ENCODE assay signal across 13 cellular contexts in genomic region chr19:10639836-10640235, GRCh38. TPM values are rescaled to one million over a fixed set of nuclear protein-coding genes. Genes with fewer than 3 reads are reported as not detected.
DNase-seq lines count a peak whose midpoint lies in the region; ATAC-seq lines count a peak whose summit lies in the region.
"Had no signal": no experiment of that assay in that cellular context is flagged by ENCODE, and none has a peak within 500 bp of the region (broad histone marks: within the 10 kb centered on the region; RNA-seq: fewer than 3 reads in every experiment).

No MANE protein-coding gene starts in this region.

- peaks cover 10 to 34% of the 10 kb centered on the region in 2 donors for H3K36me3 Mint-ChIP-seq in naive B cell

- peaks cover 41 to 59% (median 43%) of the 10 kb centered on the region in 3 donors for H3K4me1 Mint-ChIP-seq in naive B cell

- H3K9me3 Mint-ChIP-seq in naive B cell, result peaks cover 0 to 2% (median 0%) of the 10 kb centered on the region in 7 donors
- H3K9me3 Mint-ChIP-seq: neural crest cell had no signal

- peak overlapping the region in 5 of 6 donors; percentile 30 to 92 (median 75) for H3K27ac Mint-ChIP-seq in naive B cell

- H3K4me3 Mint-ChIP-seq in naive B cell, result peak overlapping the region in 2 of 8 donors; percentile 35 to 69
- H3K4me3 Mint-ChIP-seq: neural crest cell had no signal

- DNase-seq in GF-D8 (lab: John Stamatoyannopoulos, UW) (peak; percentile 70), GM19240 (ENCODE audit: insufficient read length, low spot score) (peak; percentile 64), NOMO-1 treated with DMSO at 0.1 percent for 48 hours (lab: John Stamatoyannopoulos, UW; ENCODE audit: unreplicated experiment) (peak; percentile 96), naive B cell (no peak), COR-L47 (lab: John Stamatoyannopoulos, UW) (no peak), posterior cingulate gyrus (no peak)
- DNase-seq in stimulated activated CD8-positive, alpha-beta memory T cell treated with anti-CD3 and anti-CD28 coated beads, Interleukin-4, amount 100 ng/mL, for 48 hours, result no peak
- DNase-seq: foreskin keratinocyte, NCI-H1436, NCI-H446, PC-3 had no signal

- ATAC-seq in naive B cell (ENCODE audit: low read depth in 2 of 2) (peak; percentile 59 to 91), HG03378 (IDR thresholded peaks at IDR 0.05; ENCODE audit: unreplicated experiment) (no peak)
- ATAC-seq: foreskin keratinocyte, PC-3 had no signal

- intact Hi-C loops in posterior cingulate gyrus (cut with DNase I), result no loop called here

- H3K27me3 Mint-ChIP-seq in naive B cell, result no peaks in the 10 kb centered on the region

RNA-seq across cellular contexts. Expression of gene ILF3, which starts 14.3 kb away (rescaled TPM):
- polyA plus RNA-seq in naive B cell (ENCODE audit: low read depth in 6 of 6), result 10 to 100 TPM; 34.2 to 95.0 (median 71.6) TPM

RNA-seq across cellular contexts. Expression of gene SLC44A2, which starts 14.5 kb away (rescaled TPM):
- 100 to 1,000 TPM; 290 to 499 (median 313) TPM for polyA plus RNA-seq in naive B cell (ENCODE audit: low read depth in 6 of 6)

RNA-seq across cellular contexts. Expression of gene AP1M2, which starts 52.7 kb away (rescaled TPM):
- under 1 TPM in 2 of 6 donors, not detected in 4; 0.66 to 0.94 TPM for polyA plus RNA-seq in naive B cell (ENCODE audit: low read depth in 6 of 6)

Comparison
In these comparisons a context has a peak if more than half of its experiments do, and no peak if none do; other contexts are left out.
1. DNase-seq: peak in GF-D8 (single experiment), GM19240 (single experiment) and NOMO-1 treated with DMSO at 0.1 percent for 48 hours (single experiment); none in naive B cell (single experiment), stimulated activated CD8-positive, alpha-beta memory T cell treated with anti-CD3 and anti-CD28 coated beads, Interleukin-4, amount 100 ng/mL, for 48 hours (single experiment), COR-L47 (single experiment) and posterior cingulate gyrus (0 of 10).